ENCODE assay signal across 33 cellular contexts in genomic region chr14:105500726-105501101, GRCh38. TPM values are rescaled to one million over a fixed set of nuclear protein-coding genes. Genes with fewer than 3 reads are reported as not detected.
DNase-seq lines count a peak whose midpoint lies in the region; ATAC-seq, FAIRE-seq and TF ChIP-seq lines count a peak whose summit lies in the region.
"Had no signal": no experiment of that assay in that cellular context is flagged by ENCODE, and none has a peak within 500 bp of the region (broad histone marks: within the 10 kb centered on the region; RNA-seq: fewer than 3 reads in every experiment).

No MANE protein-coding gene starts in this region.

- H3K9ac ChIP-seq in Karpas-422 (ENCODE audit: low read length), result no peak overlapping the region
- no peak overlapping the region for H3K9ac ChIP-seq in trophoblast cell (ENCODE audit: low read length)

- no peak overlapping the region for H4K91ac ChIP-seq in trophoblast cell (ENCODE audit: low read depth, low read length)

- H2AFZ ChIP-seq in Karpas-422 (ENCODE audit: low read length) (no peak overlapping the region), osteoblast (ENCODE audit: low read length) (no peak overlapping the region), trophoblast cell (ENCODE audit: insufficient read depth, low read length, poor library complexity) (no peak overlapping the region)
- H2AFZ ChIP-seq: GM23338 had no signal

- H3K4me3 ChIP-seq in Karpas-422 (ENCODE audit: low read length) (no peak overlapping the region), dorsolateral prefrontal cortex (no peak overlapping the region), osteoblast (ENCODE audit: insufficient read depth, low read length) (no peak overlapping the region), small intestine (ENCODE audit: low read depth in 1 of 2, low read length in 2 of 2) (no peak overlapping the region), trophoblast cell (ENCODE audit: low read depth, low read length) (no peak overlapping the region)
- H3K4me3 ChIP-seq: BLaER1 treated with 17β-estradiol and CSF1 and Interleukin-3, amounts not matched to agents 10 nM and 100 nM; GM23338; heart right ventricle; Peyer's patch; SJCRH30; smooth muscle cell had no signal

- H3K79me2 ChIP-seq in Karpas-422 (ENCODE audit: low read length), result no peaks in the 10 kb centered on the region
- no peaks in the 10 kb centered on the region for H3K79me2 ChIP-seq in osteoblast (ENCODE audit: insufficient read depth, low read length)
- no peaks in the 10 kb centered on the region for H3K79me2 ChIP-seq in trophoblast cell (ENCODE audit: control insufficient read depth, insufficient read depth, low read length, poor library complexity)

- no peaks in the 10 kb centered on the region for H3K9me3 Mint-ChIP-seq in CD4-positive, alpha-beta T cell
- H3K9me3 Mint-ChIP-seq: activated naive CD4-positive, alpha-beta T cell treated with anti-CD3 and anti-CD28 coated beads for 36 hours; activated T-helper 1 cell treated with anti-CD3 and anti-CD28 coated beads, Interleukin-12 subunit alpha, Interleukin-12 subunit beta, Interleukin-2, Interleukin-4 antibody, amounts not matched to agents 30 ng/mL and 10 ng/mL and 1 ng/mL, durations not matched to agents 14 hours and 24 hours and 36 hours; GM23338; T-cell; type B pancreatic cell had no signal

- H2BK120ac ChIP-seq in trophoblast cell (ENCODE audit: insufficient read depth, low read length, poor library complexity), result no peak overlapping the region

- no peaks in the 10 kb centered on the region for H3K27me3 ChIP-seq in CD4-positive, alpha-beta T cell (ENCODE audit: control insufficient read depth, insufficient read depth, low read length)
- H3K27me3 ChIP-seq in Karpas-422 (ENCODE audit: low read length) (no peaks in the 10 kb centered on the region), dorsolateral prefrontal cortex (no peaks in the 10 kb centered on the region), osteoblast (ENCODE audit: insufficient read depth, low read length) (no peaks in the 10 kb centered on the region), small intestine (ENCODE audit: control insufficient read depth in 2 of 2, insufficient read depth in 2 of 2, low read length in 2 of 2) (no peaks in the 10 kb centered on the region), trophoblast cell (ENCODE audit: insufficient read depth, low read length) (no peaks in the 10 kb centered on the region)
- H3K27me3 ChIP-seq: BLaER1 treated with 17β-estradiol and CSF1 and Interleukin-3, amounts not matched to agents 10 nM and 100 nM; heart right ventricle; Peyer's patch had no signal

- H3K4me3 Mint-ChIP-seq in CD4-positive, alpha-beta T cell, result no peak overlapping the region
- H3K4me3 Mint-ChIP-seq: activated naive CD4-positive, alpha-beta T cell treated with anti-CD3 and anti-CD28 coated beads for 36 hours; activated T-helper 1 cell treated with anti-CD3 and anti-CD28 coated beads, Interleukin-12 subunit alpha, Interleukin-12 subunit beta, Interleukin-2, Interleukin-4 antibody, amounts not matched to agents 30 ng/mL and 10 ng/mL and 1 ng/mL, durations not matched to agents 14 hours and 24 hours and 36 hours; GM23338; T-cell; type B pancreatic cell had no signal

- H3K27ac Mint-ChIP-seq in CD4-positive, alpha-beta T cell, result peak overlapping the region; percentile 17
- H3K27ac Mint-ChIP-seq: activated naive CD4-positive, alpha-beta T cell treated with anti-CD3 and anti-CD28 coated beads for 36 hours; activated T-helper 1 cell treated with anti-CD3 and anti-CD28 coated beads, Interleukin-12 subunit alpha, Interleukin-12 subunit beta, Interleukin-2, Interleukin-4 antibody, amounts not matched to agents 30 ng/mL and 10 ng/mL and 1 ng/mL, durations not matched to agents 14 hours and 24 hours and 36 hours; GM23338; T-cell; type B pancreatic cell had no signal

- H3K79me1 ChIP-seq in trophoblast cell (ENCODE audit: low read length), result no peaks in the 10 kb centered on the region

- FAIRE-seq in small intestine (lab: Jason Lieb, UNC), result no peak
- FAIRE-seq: bronchial epithelial cell had no signal

- intact Hi-C loops in CD4-positive, alpha-beta T cell (cut with DNase I, micrococcal nuclease), result no loop called here
- intact Hi-C loops in dorsolateral prefrontal cortex (cut with DNase I), result no loop called here

- H4K20me1 ChIP-seq in Karpas-422 (ENCODE audit: insufficient read depth, low read depth, low read length) (peaks cover 5% of the 10 kb centered on the region; the same call in 1 of the 2 replicates), osteoblast (ENCODE audit: insufficient read depth, low read length) (no peaks in the 10 kb centered on the region)

- CTCF ChIA-PET in CD4-positive, alpha-beta T cell (lab: Charles Lee), result interaction anchor here (2.0 kb wide), 1 partner anchor 10 kb away, joined by 6 read pairs; the partner anchor contains the start of gene TEDC1

- H2AK5ac ChIP-seq in trophoblast cell (ENCODE audit: low read length), result no peak overlapping the region

- DNase-seq in CD4-positive, alpha-beta T cell, result no peak
- peak; percentile 40 for DNase-seq in Karpas-422
- DNase-seq in dorsolateral prefrontal cortex, result peak in 3 of 10 donors; percentile 25 to 30 (median 26)
- peak; percentile 62 for DNase-seq in osteoblast (ENCODE audit: insufficient read length, low spot score, missing footprints)
- DNase-seq in small intestine, result no peak
- DNase-seq in kidney tubule cell (ENCODE audit: low spot score), result no peak
- no peak for DNase-seq in NCI-H1092 treated with DMSO at 0.1 percent for 48 hours (lab: John Stamatoyannopoulos, UW)
- no peak for DNase-seq in trophoblast cell
- DNase-seq: activated CD4-positive, alpha-beta T cell treated with anti-CD3 and anti-CD28 coated beads, Interleukin-2, amount 50 U/mL, for 4 hours; activated CD8-positive, alpha-beta memory T cell treated with anti-CD3 and anti-CD28 coated beads, Interleukin-2, amount 50 U/mL, for 4 hours; activated naive CD4-positive, alpha-beta T cell treated with anti-CD3 and anti-CD28 coated beads for 36 hours; amygdala; Calu3; cortex of kidney; foreskin fibroblast; heart right ventricle; left colon; NCI-H1092; NCI-H187 treated with DMSO at 0.1 percent for 48 hours; NCI-H2171 treated with DMSO at 0.1 percent for 48 hours; NCI-H524; occipital lobe; Peyer's patch; stimulated activated CD4-positive, alpha-beta T cell treated with anti-CD3 and anti-CD28 coated beads, Interleukin-2, amount 100 ng/mL, for 24 hours had no signal

- H3K4me1 ChIP-seq in Karpas-422 (ENCODE audit: low read length) (no peaks in the 10 kb centered on the region), osteoblast (ENCODE audit: insufficient read depth, low read length) (no peaks in the 10 kb centered on the region), small intestine (ENCODE audit: control insufficient read depth in 2 of 2, insufficient read depth in 1 of 2, low read depth in 1 of 2, low read length in 1 of 2) (no peaks in the 10 kb centered on the region), trophoblast cell (ENCODE audit: control insufficient read depth in 1 of 2, insufficient read depth in 2 of 2, low read length in 2 of 2) (no peaks in the 10 kb centered on the region)
- H3K4me1 ChIP-seq: Peyer's patch had no signal

- no peak overlapping the region for H3K14ac ChIP-seq in trophoblast cell (ENCODE audit: low read length)

- no peak overlapping the region for H2BK5ac ChIP-seq in trophoblast cell (ENCODE audit: low read depth, low read length, poor library complexity)

- H4K8ac ChIP-seq in trophoblast cell (ENCODE audit: low read depth, low read length), result no peak overlapping the region

- H4K12ac ChIP-seq in trophoblast cell (ENCODE audit: low read depth, low read length), result no peak overlapping the region

- H3K27me3 Mint-ChIP-seq in CD4-positive, alpha-beta T cell, result no peaks in the 10 kb centered on the region
- H3K27me3 Mint-ChIP-seq: type B pancreatic cell had no signal

- H3K4me1 Mint-ChIP-seq in CD4-positive, alpha-beta T cell (ENCODE audit: low read depth), result no peaks in the 10 kb centered on the region
- H3K4me1 Mint-ChIP-seq: T-cell had no signal

- H3K36me3 ChIP-seq in Karpas-422 (ENCODE audit: insufficient read depth, low read length), result no peaks in the 10 kb centered on the region
- no peaks in the 10 kb centered on the region for H3K36me3 ChIP-seq in osteoblast (ENCODE audit: insufficient read depth, low read length)
- peaks cover 0 to 2% of the 10 kb centered on the region in 2 donors for H3K36me3 ChIP-seq in small intestine (ENCODE audit: control insufficient read depth in 2 of 2, insufficient read depth in 2 of 2, low read length in 2 of 2)
- H3K36me3 ChIP-seq in trophoblast cell (ENCODE audit: control insufficient read depth in 1 of 2, insufficient read depth in 2 of 2, low read length in 2 of 2), result peaks cover 0 to 5% of the 10 kb centered on the region in 2 experiments
- H3K36me3 ChIP-seq: SJCRH30 had no signal

- no peak overlapping the region for H3K18ac ChIP-seq in trophoblast cell (ENCODE audit: low read length)

- no peak overlapping the region for H2BK12ac ChIP-seq in trophoblast cell (ENCODE audit: low read length)

- H3K27ac ChIP-seq in CD4-positive, alpha-beta T cell (ENCODE audit: low read depth, low read length), result no peak overlapping the region
- H3K27ac ChIP-seq in Karpas-422 (ENCODE audit: low read length), result no peak overlapping the region
- peak overlapping the region in 58 of 59 donors; percentile 86 to 99 (median 97) for H3K27ac ChIP-seq in dorsolateral prefrontal cortex
- H3K27ac ChIP-seq in osteoblast (ENCODE audit: low read depth, low read length), result no peak overlapping the region
- no peak overlapping the region for H3K27ac ChIP-seq in small intestine (ENCODE audit: low read depth in 1 of 2, low read length in 1 of 2)
- no peak overlapping the region for H3K27ac ChIP-seq in trophoblast cell (ENCODE audit: low read depth, low read length)
- H3K27ac ChIP-seq: heart right ventricle, Peyer's patch had no signal

- H3K36me3 Mint-ChIP-seq in CD4-positive, alpha-beta T cell (ENCODE audit: low read depth), result no peaks in the 10 kb centered on the region
- H3K36me3 Mint-ChIP-seq: T-cell, type B pancreatic cell had no signal

- no peak overlapping the region for H3K4me2 ChIP-seq in Karpas-422 (ENCODE audit: low read depth, low read length, poor library complexity, severe bottlenecking)
- no peak overlapping the region for H3K4me2 ChIP-seq in osteoblast (ENCODE audit: insufficient read depth, low read length)
- H3K4me2 ChIP-seq in trophoblast cell (ENCODE audit: low read length), result no peak overlapping the region
- H3K4me2 ChIP-seq: BLaER1 treated with 17β-estradiol and CSF1 and Interleukin-3, amounts not matched to agents 10 nM and 100 nM; GM23338; smooth muscle cell had no signal

- ATAC-seq in CD4-positive, alpha-beta T cell (ENCODE audit: poor library complexity), result no peak
- ATAC-seq: esophagus mucosa, heart right ventricle, left colon, T-cell had no signal

- no peak overlapping the region for H3K4ac ChIP-seq in trophoblast cell (ENCODE audit: low read depth, low read length)

- H3K23ac ChIP-seq in trophoblast cell (ENCODE audit: low read length), result no peak overlapping the region

- 60 to 69% (median 63%) methylated on average over 10 of the region's 10 CpGs for WGBS in small intestine, 3 donors
- no CpG with 5 or more reads among the region's 10 CpGs for WGBS in trophoblast cell (ENCODE audit: extremely low coverage, insufficient coverage, insufficient read length)

- H3K9me3 ChIP-seq in CD4-positive, alpha-beta T cell (ENCODE audit: control insufficient read depth, low read length), result no peaks in the 10 kb centered on the region
- H3K9me3 ChIP-seq in Karpas-422 (ENCODE audit: low read length) (no peaks in the 10 kb centered on the region), osteoblast (ENCODE audit: low read depth, low read length) (no peaks in the 10 kb centered on the region), small intestine (ENCODE audit: control insufficient read depth, low read depth) (no peaks in the 10 kb centered on the region), trophoblast cell (ENCODE audit: insufficient read depth, low read depth, low read length) (peaks cover 50% of the 10 kb centered on the region)
- H3K9me3 ChIP-seq: BLaER1 treated with 17β-estradiol and CSF1 and Interleukin-3, amounts not matched to agents 10 nM and 100 nM; heart right ventricle; Peyer's patch; SJCRH30 had no signal

- H3K9me2 ChIP-seq in Karpas-422 (replicated peaks; ENCODE audit: insufficient read depth, low read length), result no peaks in the 10 kb centered on the region

- no peak for TF ChIP-seq CTCF in CD4-positive, alpha-beta T cell (IDR thresholded peaks at IDR 0.05)
- TF ChIP-seq CTCF in dorsolateral prefrontal cortex (IDR thresholded peaks at IDR 0.05 in 54 of 56, conservative IDR thresholded peaks at IDR 0.05 in 2 of 56; ENCODE audit: low read depth in 1 of 56, partially characterized antibody in 56 of 56), result no peak
- TF ChIP-seq CTCF in osteoblast (IDR thresholded peaks at IDR 0.05; ENCODE audit: extremely low read depth, low read depth, low read length), result no peak

- POLR2A ChIA-PET in CD4-positive, alpha-beta T cell (lab: Charles Lee), result no interaction called here

RNA-seq across cellular contexts. Expression of gene TEDC1, which starts 9.7 kb away (rescaled TPM):
- total RNA-seq in CD4-positive, alpha-beta T cell, result 100 to 1,000 TPM; 102 to 108 TPM
- total RNA-seq in Karpas-422 (2014; rRNA removed; shearing (Covaris generic); ENCODE audit: low replicate concordance), result 9.8 and 35.6 TPM in 2 replicates
- total RNA-seq in dorsolateral prefrontal cortex (10 to 100 TPM in 118 of 120 experiments, 1 to 10 TPM in 2; 8.9 to 23.4 (median 15.6) TPM), osteoblast (3.2 and 5.1 TPM in 2 replicates)
- 10 to 100 TPM; 23.8 to 28.0 (median 23.9) TPM for polyA plus RNA-seq in small intestine
- polyA plus RNA-seq in trophoblast cell (2013), result 8.8 and 8.9 TPM in 2 replicates

RNA-seq across cellular contexts. Expression of gene CRIP1, which starts 14.0 kb away (rescaled TPM):
- 100 to 1,000 TPM; 250 to 258 TPM for total RNA-seq in CD4-positive, alpha-beta T cell
- total RNA-seq in Karpas-422 (2014; rRNA removed; shearing (Covaris generic); ENCODE audit: low replicate concordance), result 140 and 285 TPM in 2 replicates
- total RNA-seq in dorsolateral prefrontal cortex, result 10 to 100 TPM in 36 of 120 experiments, 1 to 10 TPM in 80, under 1 TPM in 1, not detected in 3; 0.64 to 75.6 (median 7.4) TPM
- 5.0 and 8.7 TPM in 2 replicates for total RNA-seq in osteoblast
- 1,000 to 10,000 TPM in 1 of 3 donors, 100 to 1,000 TPM in 2; 150 to 3,839 (median 623) TPM for polyA plus RNA-seq in small intestine
- polyA plus RNA-seq in trophoblast cell (2013), result 44.7 and 45.0 TPM in 2 replicates
- total RNA-seq: bronchial epithelial cell had no signal

RNA-seq across cellular contexts. Expression of gene TMEM121, which starts 25.7 kb away (rescaled TPM):
- 1 to 10 TPM; 1.6 to 1.7 TPM for total RNA-seq in CD4-positive, alpha-beta T cell
- total RNA-seq in Karpas-422 (2014; rRNA removed; shearing (Covaris generic); ENCODE audit: low replicate concordance), result 0.18 TPM in 1 of 2 replicates, not detected in the other
- total RNA-seq in dorsolateral prefrontal cortex (10 to 100 TPM; 11.9 to 30.7 (median 19.1) TPM), osteoblast (1.8 and 2.7 TPM in 2 replicates)
- polyA plus RNA-seq in small intestine, result 1 to 10 TPM in 1 of 3 donors, not detected in 2; 2.0 TPM
- 0.12 TPM in 2 replicates for polyA plus RNA-seq in trophoblast cell (2013)

RNA-seq across cellular contexts. Expression of gene CRIP2, which starts 26.1 kb away (rescaled TPM):
- total RNA-seq in CD4-positive, alpha-beta T cell, result 10 to 100 TPM; 62.5 to 68.3 TPM
- 0.45 TPM in 1 of 2 replicates, not detected in the other for total RNA-seq in Karpas-422 (2014; rRNA removed; shearing (Covaris generic); ENCODE audit: low replicate concordance)
- total RNA-seq in dorsolateral prefrontal cortex (100 to 1,000 TPM in 116 of 120 experiments, 10 to 100 TPM in 4; 67.0 to 225 (median 142) TPM), osteoblast (31.5 and 43.8 TPM in 2 replicates)
- polyA plus RNA-seq in small intestine, result 100 to 1,000 TPM in 1 of 3 donors, 10 to 100 TPM in 1, 1 to 10 TPM in 1; 8.9 to 137 (median 45.1) TPM
- 85.1 and 90.0 TPM in 2 replicates for polyA plus RNA-seq in trophoblast cell (2013)
- total RNA-seq: activated naive CD4-positive, alpha-beta T cell treated with anti-CD3 and anti-CD28 coated beads for 36 hours; activated T-helper 1 cell treated with anti-CD3 and anti-CD28 coated beads, Interleukin-12 subunit alpha, Interleukin-12 subunit beta, Interleukin-2, Interleukin-4 antibody, amounts not matched to agents 30 ng/mL and 10 ng/mL and 1 ng/mL, durations not matched to agents 14 hours and 24 hours and 36 hours had no signal

Comparison
In these comparisons a context has a peak if more than half of its experiments do, and no peak if none do; other contexts are left out.
1. DNase-seq: peak in Karpas-422 (single experiment) and osteoblast (single experiment); none in CD4-positive, alpha-beta T cell (0 of 10), small intestine (single experiment), kidney tubule cell (single experiment), NCI-H1092 treated with DMSO at 0.1 percent for 48 hours (single experiment) and trophoblast cell (0 of 2).
2. H3K27ac ChIP-seq: peak in dorsolateral prefrontal cortex (58 of 59); none in CD4-positive, alpha-beta T cell (single experiment), Karpas-422 (single experiment), osteoblast (single experiment), small intestine (0 of 2) and trophoblast cell (single experiment).